In the genomic region with DNA sequence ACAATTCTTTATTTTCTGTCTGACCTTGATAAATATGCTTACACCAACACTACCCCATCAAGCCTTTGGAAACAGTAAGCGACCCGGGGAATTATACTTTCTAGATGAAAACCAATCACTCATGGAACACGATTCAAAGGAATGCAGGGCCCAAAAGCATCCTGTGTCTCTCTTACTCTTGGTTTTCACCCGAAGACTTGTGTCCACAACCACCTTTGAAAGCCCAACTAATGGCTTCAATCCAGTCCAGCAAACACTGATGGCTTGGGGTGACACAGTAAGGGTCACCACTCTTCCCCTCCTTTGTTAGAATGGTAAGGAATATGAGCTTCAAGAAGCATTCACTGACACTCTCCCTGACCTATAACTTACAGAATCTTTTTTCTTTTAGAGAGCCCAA, we compare ENCODE assay signal across 9 cellular contexts. TPM values are rescaled to one million over a fixed set of nuclear protein-coding genes. Genes with fewer than 3 reads are reported as not detected.
A peak's percentile ranks its signal among the peaks of the same experiment; 100 is the strongest.
DNase-seq lines count a peak whose midpoint lies in the region; ATAC-seq, FAIRE-seq and TF ChIP-seq lines count a peak whose summit lies in the region.
"Had no signal": no experiment of that assay in that cellular context is flagged by ENCODE, and none has a peak within 500 bp of the region (broad histone marks: within the 10 kb centered on the region; RNA-seq: fewer than 3 reads in every experiment).

No MANE protein-coding gene starts in this region.

- FAIRE-seq in H54 (lab: Jason Lieb, UNC), result no peak

- H3K79me2 ChIP-seq in OCI-LY3 (ENCODE audit: low read length) (peaks cover 25% of the 10 kb centered on the region), parathyroid adenoma (peaks cover 2% of the 10 kb centered on the region)

- TF ChIP-seq POLR2A in H54 (IDR thresholded peaks at IDR 0.05; ENCODE audit: low read depth, low read length), result no peak

- no peaks in the 10 kb centered on the region for H3K9me3 Mint-ChIP-seq in endodermal cell

- H3K4me3 Mint-ChIP-seq in endodermal cell, result peak overlapping the region; percentile 85

- H3K36me3 Mint-ChIP-seq in endodermal cell (ENCODE audit: low read depth), result peaks cover 11% of the 10 kb centered on the region

- peak overlapping the region; percentile 81 for H3K4me3 ChIP-seq in GM12865 (ENCODE audit: low read depth, low read length)
- peak overlapping the region; percentile 78 for H3K4me3 ChIP-seq in OCI-LY3 (ENCODE audit: low read length)
- peak overlapping the region; percentile 94 for H3K4me3 ChIP-seq in endodermal cell (ENCODE audit: low read length)
- H3K4me3 ChIP-seq in parathyroid adenoma (ENCODE audit: low read depth, low read length), result peak overlapping the region; percentile 86
- no peak overlapping the region for H3K4me3 ChIP-seq in effector memory CD4-positive, alpha-beta T cell (ENCODE audit: insufficient read depth, low read depth, low read length, poor library complexity, severe bottlenecking)

- H3K4me1 ChIP-seq in OCI-LY3 (ENCODE audit: low read length) (peaks cover 20% of the 10 kb centered on the region), endodermal cell (ENCODE audit: control insufficient read depth, insufficient read depth, low read length) (peaks cover 7% of the 10 kb centered on the region), parathyroid adenoma (no peaks in the 10 kb centered on the region)
- no peaks in the 10 kb centered on the region for H3K4me1 ChIP-seq in effector memory CD4-positive, alpha-beta T cell (ENCODE audit: control insufficient read depth, insufficient read depth, low read length, poor library complexity, severe bottlenecking)

- H3K27ac Mint-ChIP-seq in endodermal cell, result peak overlapping the region; percentile 97

- H3K27me3 ChIP-seq in OCI-LY3 (ENCODE audit: low read depth, low read length) (no peaks in the 10 kb centered on the region), endodermal cell (ENCODE audit: control insufficient read depth, insufficient read depth, low read length, poor library complexity, severe bottlenecking) (no peaks in the 10 kb centered on the region), parathyroid adenoma (ENCODE audit: control insufficient read depth, insufficient read depth, low read length) (no peaks in the 10 kb centered on the region)
- no peaks in the 10 kb centered on the region for H3K27me3 ChIP-seq in effector memory CD4-positive, alpha-beta T cell (replicated peaks; ENCODE audit: control insufficient read depth, insufficient read depth, low read length, poor library complexity, severe bottlenecking)
- H3K27me3 ChIP-seq: MG63 had no signal

- H3K36me3 ChIP-seq in OCI-LY3 (replicated peaks; ENCODE audit: low read depth, low read length) (peaks cover 27% of the 10 kb centered on the region), endodermal cell (ENCODE audit: control insufficient read depth, insufficient read depth, low read length) (peaks cover 8% of the 10 kb centered on the region), parathyroid adenoma (ENCODE audit: control insufficient read depth, insufficient read depth, low read length) (no peaks in the 10 kb centered on the region)
- peaks cover 6% of the 10 kb centered on the region for H3K36me3 ChIP-seq in effector memory CD4-positive, alpha-beta T cell (ENCODE audit: control insufficient read depth, insufficient read depth, low read length)

- H3K27me3 Mint-ChIP-seq in endodermal cell (ENCODE audit: insufficient read depth), result no peaks in the 10 kb centered on the region

- H3K27ac ChIP-seq in OCI-LY3 (ENCODE audit: low read length) (no peak overlapping the region), endodermal cell (ENCODE audit: low read depth, low read length) (no peak overlapping the region), parathyroid adenoma (no peak overlapping the region)
- no peak overlapping the region for H3K27ac ChIP-seq in effector memory CD4-positive, alpha-beta T cell (ENCODE audit: insufficient read depth, low read length, poor library complexity, severe bottlenecking)

- H4K20me1 ChIP-seq in OCI-LY3 (ENCODE audit: insufficient read depth, low read length), result peaks cover 6% of the 10 kb centered on the region; the same call in 1 of the 2 replicates

- DNase-seq in GM12865 (ENCODE audit: low read depth) (no peak), endodermal cell (no peak), SIG-M5 (lab: John Stamatoyannopoulos, UW) (no peak), H54 (ENCODE audit: insufficient read length, low spot score) (no peak)
- no peak for DNase-seq in effector memory CD4-positive, alpha-beta T cell
- DNase-seq: MG63 had no signal

- no peak overlapping the region for H2AFZ ChIP-seq in OCI-LY3 (ENCODE audit: low read depth, low read length)
- no peak overlapping the region for H2AFZ ChIP-seq in parathyroid adenoma

- H3K9me3 ChIP-seq in OCI-LY3 (ENCODE audit: insufficient read depth, low read length) (no peaks in the 10 kb centered on the region), endodermal cell (ENCODE audit: control insufficient read depth, low read length) (no peaks in the 10 kb centered on the region), parathyroid adenoma (ENCODE audit: control insufficient read depth, low read length) (no peaks in the 10 kb centered on the region)
- H3K9me3 ChIP-seq in effector memory CD4-positive, alpha-beta T cell (ENCODE audit: control insufficient read depth, low read length), result no peaks in the 10 kb centered on the region
- H3K9me3 ChIP-seq: MG63 had no signal

- no peak for ATAC-seq in GM21786 (IDR thresholded peaks at IDR 0.05; ENCODE audit: unreplicated experiment)

- TF ChIP-seq CTCF in GM12865 (IDR thresholded peaks at IDR 0.05; ENCODE audit: insufficient read depth, low read depth, low read length, missing control alignments) (no peak), OCI-LY3 (IDR thresholded peaks at IDR 0.05; ENCODE audit: low read depth, low read length) (no peak), endodermal cell (conservative IDR thresholded peaks at IDR 0.05) (no peak), parathyroid adenoma (IDR thresholded peaks at IDR 0.05) (no peak)

- peaks cover 49% of the 10 kb centered on the region for H3K4me1 Mint-ChIP-seq in endodermal cell

- peak overlapping the region; percentile 83; the same call in 1 of the 2 replicates for H3K9ac ChIP-seq in OCI-LY3 (ENCODE audit: low read length)
- H3K9ac ChIP-seq in endodermal cell (ENCODE audit: extremely low read depth, low read length, poor library complexity, severe bottlenecking), result no peak overlapping the region
- H3K9ac ChIP-seq in parathyroid adenoma, result no peak overlapping the region

- WGBS in endodermal cell (ENCODE audit: insufficient coverage in 1 of 2, insufficient read length in 1 of 2), 2 experiments, result 69 to 77% methylated on average over 4 of the region's 4 CpGs

- H3K4me2 ChIP-seq in OCI-LY3 (ENCODE audit: low read length) (peak overlapping the region; percentile 69), parathyroid adenoma (ENCODE audit: low read length) (peak overlapping the region; percentile 89)

RNA-seq across cellular contexts. Expression of gene CBR4, which starts 1.6 kb away (rescaled TPM):
- total RNA-seq in endodermal cell, result 10 to 100 TPM; 39.0 to 55.6 TPM
- 26.1 TPM for polyA plus RNA-seq in endodermal cell (2013, experiment 1 of 2)
- 25.4 TPM for polyA plus RNA-seq in endodermal cell (2013, experiment 2 of 2)
